In genomic region chr3:25856902-25857518, GRCh38 we compare ENCODE assay signal across 8 cellular contexts.
DNase-seq lines count a peak whose midpoint lies in the region; ATAC-seq, FAIRE-seq and TF ChIP-seq lines count a peak whose summit lies in the region.

No MANE protein-coding gene starts in this region.

- no peak overlapping the region for H3K4me3 Mint-ChIP-seq in activated CD4-positive, alpha-beta T cell treated with anti-CD3 and anti-CD28 coated beads, Interleukin-2, amount 10 ng/mL, durations not matched to agents 24 days and 14 days
- H3K4me3 Mint-ChIP-seq in neural crest cell, result no peak overlapping the region

- no peak overlapping the region for H3K9ac ChIP-seq in endothelial cell of umbilical vein (replicated peaks; ENCODE audit: extremely low read depth, insufficient read depth, low read length)

- H3K4me1 ChIP-seq in endothelial cell of umbilical vein (ENCODE audit: control insufficient read depth, extremely low read depth, insufficient read depth, low read length), result peaks cover 18% of the 10 kb centered on the region

- H3K4me2 ChIP-seq in endothelial cell of umbilical vein (ENCODE audit: insufficient read depth, low read length), result no peak overlapping the region

- no peaks in the 10 kb centered on the region for H3K27me3 ChIP-seq in endothelial cell of umbilical vein (ENCODE audit: control insufficient read depth in 2 of 2, insufficient read depth in 2 of 2, low read length in 2 of 2)

- intact Hi-C loops in activated CD4-positive, alpha-beta T cell treated with anti-CD3 and anti-CD28 coated beads, Interleukin-2, amount 10 ng/mL, durations not matched to agents 24 days and 14 days (cut with micrococcal nuclease), result loop anchor here (1.0 to 5.0 kb wide), 4 partner anchors 66 to 209 kb away; partner anchors contain the start of genes NGLY1, OXSM and TOP2B
- intact Hi-C loops in endothelial cell of umbilical vein (cut with micrococcal nuclease), result loop anchor here (1.0 to 5.0 kb wide), 5 partner anchors 67 to 1085 kb away; partner anchors contain the start of genes NGLY1, OXSM and TOP2B

- H3K27ac Mint-ChIP-seq in activated CD4-positive, alpha-beta T cell treated with anti-CD3 and anti-CD28 coated beads, Interleukin-2, amount 10 ng/mL, durations not matched to agents 24 days and 14 days, result no peak overlapping the region
- H3K27ac Mint-ChIP-seq in neural crest cell (ENCODE audit: unreplicated experiment), result no peak overlapping the region

- no peak overlapping the region for H3K4me3 ChIP-seq in endothelial cell of umbilical vein (replicated peaks in 1 of 3; ENCODE audit: insufficient read depth in 1 of 3, low read depth in 1 of 3, low read length in 3 of 3)

- CTCF ChIA-PET in endothelial cell of umbilical vein (lab: Charles Lee), result interaction anchor here (0.6 to 5.3 kb wide), 31 partner anchors 8 to 1277 kb away, joined by 3 to 254 read pairs (median 4); partner anchors contain the start of genes NGLY1 and OXSM

- TF ChIP-seq CTCF in endothelial cell of umbilical vein (IDR thresholded peaks at IDR 0.05; ENCODE audit: extremely low read depth in 1 of 2, insufficient read depth in 1 of 2, low read depth in 1 of 2, low read length in 2 of 2), result peak; percentile 52 to 68
- TF ChIP-seq CTCF in neural crest cell (conservative IDR thresholded peaks at IDR 0.05), result peak; percentile 76

- FAIRE-seq in RCC 7860 (lab: Jason Lieb, UNC) (peak; percentile 60), endothelial cell of umbilical vein (lab: Jason Lieb, UNC) (peak; percentile 91)

- H3K79me2 ChIP-seq in endothelial cell of umbilical vein (ENCODE audit: control insufficient read depth, insufficient read depth, low read length), result no peaks in the 10 kb centered on the region

- H3K36me3 Mint-ChIP-seq in activated CD4-positive, alpha-beta T cell treated with anti-CD3 and anti-CD28 coated beads, Interleukin-2, amount 10 ng/mL, durations not matched to agents 24 days and 14 days (ENCODE audit: low read depth), result no peaks in the 10 kb centered on the region
- no peaks in the 10 kb centered on the region for H3K36me3 Mint-ChIP-seq in neural crest cell (ENCODE audit: low read depth)

- H3K27ac ChIP-seq in endothelial cell of umbilical vein (ENCODE audit: insufficient read depth, low read depth, low read length), result no peak overlapping the region

- DNase-seq in activated CD4-positive, alpha-beta T cell treated with anti-CD3 and anti-CD28 coated beads, Interleukin-2, amount 10 ng/mL, durations not matched to agents 24 days and 14 days, result peak; percentile 73
- DNase-seq in activated CD4-positive, alpha-beta T cell treated with anti-CD3 and anti-CD28 coated beads, Interleukin-2, amount 50 U/mL, for 4 hours, result no peak
- DNase-seq in RCC 7860 (ENCODE audit: low spot score), result peak; percentile 23
- DNase-seq in endothelial cell of umbilical vein (ENCODE audit: low read depth, low spot score), result peak; percentile 43
- no peak for DNase-seq in neural crest cell (ENCODE audit: low read depth, low spot score)
- DNase-seq in NCI-H1930 (lab: John Stamatoyannopoulos, UW), result no peak

- H4K20me1 ChIP-seq in endothelial cell of umbilical vein (replicated peaks; ENCODE audit: control insufficient read depth, extremely low read depth, insufficient read depth, low read length), result no peaks in the 10 kb centered on the region

- peaks cover 2% of the 10 kb centered on the region for H3K4me1 Mint-ChIP-seq in activated CD4-positive, alpha-beta T cell treated with anti-CD3 and anti-CD28 coated beads, Interleukin-2, amount 10 ng/mL, durations not matched to agents 24 days and 14 days
- no peaks in the 10 kb centered on the region for H3K4me1 Mint-ChIP-seq in neural crest cell

- TF ChIP-seq POLR2A in endothelial cell of umbilical vein (IDR thresholded peaks at IDR 0.05; ENCODE audit: low read depth, low read length), result no peak

- no peaks in the 10 kb centered on the region for H3K27me3 Mint-ChIP-seq in activated CD4-positive, alpha-beta T cell treated with anti-CD3 and anti-CD28 coated beads, Interleukin-2, amount 10 ng/mL, durations not matched to agents 24 days and 14 days
- no peaks in the 10 kb centered on the region for H3K27me3 Mint-ChIP-seq in neural crest cell (ENCODE audit: low read depth)

- H3K9me3 Mint-ChIP-seq in activated CD4-positive, alpha-beta T cell treated with anti-CD3 and anti-CD28 coated beads, Interleukin-2, amount 10 ng/mL, durations not matched to agents 24 days and 14 days, result no peaks in the 10 kb centered on the region
- H3K9me3 Mint-ChIP-seq in neural crest cell, result peaks cover 8% of the 10 kb centered on the region

- no TSS peak for BruUV-seq in endothelial cell of umbilical vein (replicated peaks; lab: Mats Ljungman, UMichigan)

- no peak overlapping the region for H2AFZ ChIP-seq in endothelial cell of umbilical vein (ENCODE audit: low read depth, low read length)

- POLR2A ChIA-PET in endothelial cell of umbilical vein (lab: Charles Lee), result interaction anchor here (0.5 to 0.7 kb wide), 2 partner anchors 166 to 237 kb away, joined by 3 to 5 read pairs; no protein-coding TSS in a partner anchor

- dilution Hi-C loops in endothelial cell of umbilical vein (cut with MboI; ENCODE audit: extremely low pct_ligation_motif_present, low sequenced_read_pairs), result no loop called here

- H3K36me3 ChIP-seq in endothelial cell of umbilical vein (ENCODE audit: control insufficient read depth in 2 of 2, extremely low read depth in 1 of 2, insufficient read depth in 2 of 2, low read length in 2 of 2), result no peaks in the 10 kb centered on the region

- peak; percentile 89 for ATAC-seq in GM21381 (IDR thresholded peaks at IDR 0.05; ENCODE audit: unreplicated experiment)
- ATAC-seq in HG03521 (IDR thresholded peaks at IDR 0.05; ENCODE audit: unreplicated experiment), result peak; percentile 87

- no peaks in the 10 kb centered on the region for H3K9me1 ChIP-seq in endothelial cell of umbilical vein (replicated peaks; ENCODE audit: control insufficient read depth, extremely low read depth, insufficient read depth, low read length)

- no peaks in the 10 kb centered on the region for H3K9me3 ChIP-seq in endothelial cell of umbilical vein (replicated peaks; ENCODE audit: control insufficient read depth, insufficient read depth, low read length)

TF ChIP-seq in endothelial cell of umbilical vein, 7 proteins besides CTCF, POLR2A, EP300 and RAD21:
- TF ChIP-seq MYC (IDR thresholded peaks at IDR 0.05; ENCODE audit: low read depth, low read length) (no peak), JUN (IDR thresholded peaks at IDR 0.05; ENCODE audit: borderline replicate concordance, insufficient read depth, insufficient read length, low read depth) (no peak), FOS (IDR thresholded peaks at IDR 0.05; ENCODE audit: borderline replicate concordance, insufficient read depth, low read length) (no peak), POLR2AphosphoS5 (IDR thresholded peaks at IDR 0.05; ENCODE audit: insufficient read depth, low read depth, low read length) (no peak), MAX (IDR thresholded peaks at IDR 0.05; ENCODE audit: insufficient read depth, insufficient read length) (no peak), EZH2 (IDR thresholded peaks at IDR 0.05; ENCODE audit: borderline replicate concordance, low read depth, low read length, severe bottlenecking) (no peak), GATA2 (IDR thresholded peaks at IDR 0.05; ENCODE audit: insufficient read depth, insufficient read length, low read depth, low read length) (no peak)
TF ChIP-seq in endothelial cell of umbilical vein: peak in this region for 0.

Comparison
In these comparisons a context has a peak if more than half of its experiments do, and no peak if none do; other contexts are left out.
1. DNase-seq: peak in activated CD4-positive, alpha-beta T cell treated with anti-CD3 and anti-CD28 coated beads, Interleukin-2, amount 10 ng/mL, durations not matched to agents 24 days and 14 days (single experiment), RCC 7860 (single experiment) and endothelial cell of umbilical vein (single experiment); none in activated CD4-positive, alpha-beta T cell treated with anti-CD3 and anti-CD28 coated beads, Interleukin-2, amount 50 U/mL, for 4 hours (0 of 2), neural crest cell (single experiment) and NCI-H1930 (0 of 2).